15 cellular contexts compared by ENCODE assay signal in the genomic region with DNA sequence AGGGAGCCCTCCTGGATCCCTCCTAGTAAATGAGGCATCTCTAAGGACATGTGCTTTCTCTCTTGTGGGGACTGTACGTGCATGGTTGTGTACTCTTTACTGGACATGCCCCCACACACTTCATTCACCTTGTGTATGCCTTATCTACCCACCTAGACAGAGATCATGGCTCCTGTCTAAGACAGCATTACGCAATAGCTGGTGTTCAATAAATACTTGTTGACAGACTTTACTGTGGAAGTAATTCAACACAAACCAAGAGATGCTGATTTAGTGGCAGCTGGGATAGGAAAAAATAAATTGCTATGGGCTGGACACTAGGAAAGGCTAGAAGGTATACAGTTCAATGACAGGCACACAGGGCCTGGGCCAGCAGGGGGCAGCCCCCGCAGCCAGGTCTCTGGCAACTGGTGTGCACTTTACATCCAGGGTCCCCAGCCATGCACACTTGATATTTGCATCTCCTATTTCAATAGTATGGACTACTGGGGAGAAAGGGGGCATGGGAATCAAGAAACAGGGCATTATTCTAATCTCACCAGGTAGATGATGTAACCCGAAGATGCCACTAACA. TPM values are rescaled to one million over a fixed set of nuclear protein-coding genes. Genes with fewer than 3 reads are reported as not detected.
DNase-seq lines count a peak whose midpoint lies in the region; ATAC-seq, FAIRE-seq and TF ChIP-seq lines count a peak whose summit lies in the region.
"Had no signal": no experiment of that assay in that cellular context is flagged by ENCODE, and none has a peak within 500 bp of the region (broad histone marks: within the 10 kb centered on the region; RNA-seq: fewer than 3 reads in every experiment).

No MANE protein-coding gene starts in this region.

- dilution Hi-C loops in keratinocyte (cut with MboI; ENCODE audit: extremely low pct_ligation_motif_present, low sequenced_read_pairs): no loop called here

- DNase-seq in AG09319 (ENCODE audit: extremely low read depth, low read depth) (no peak), H7 (peak; percentile 57), keratinocyte (ENCODE audit: low read depth, low spot score) (no peak), aorta (no peak), 8988T (no peak)
- no peak for DNase-seq in activated CD4-positive, CD25-positive, alpha-beta regulatory T cell treated with anti-CD3 and anti-CD28 coated beads, Interleukin-2, amount 50 U/mL, for 72 hours
- DNase-seq: activated CD8-positive, alpha-beta T cell treated with anti-CD3 and anti-CD28 coated beads, Interleukin-2, amount 10 ng/mL, durations not matched to agents 7 days and 5 days; activated naive CD8-positive, alpha-beta T cell treated with anti-CD3 and anti-CD28 coated beads, Interleukin-2, amount 10 ng/mL, durations not matched to agents 7 days and 5 days; head of caudate nucleus; NCI-H1105 treated with DMSO at 0.1 percent for 48 hours; NCI-H774; T-cell; transverse colon had no signal

- H4K20me1 ChIP-seq in keratinocyte (ENCODE audit: control insufficient read depth, extremely low read depth, insufficient read depth, low read length): no peaks in the 10 kb centered on the region

- intact Hi-C loops in aorta (cut with DNase I): no loop called here

- no peaks in the 10 kb centered on the region for H3K4me1 ChIP-seq in keratinocyte (ENCODE audit: control insufficient read depth, extremely low read depth, insufficient read depth, low read length)
- no peaks in the 10 kb centered on the region for H3K4me1 ChIP-seq in aorta (ENCODE audit: control insufficient read depth in 1 of 2, insufficient read depth in 2 of 2, low read length in 2 of 2)
- H3K4me1 ChIP-seq: transverse colon had no signal

- no peaks in the 10 kb centered on the region for H3K79me2 ChIP-seq in keratinocyte (ENCODE audit: control insufficient read depth, insufficient read depth, low read length)

- no peak for FAIRE-seq in keratinocyte (lab: Jason Lieb, UNC)

- H3K9me3 ChIP-seq in keratinocyte (ENCODE audit: control insufficient read depth, low read depth, low read length): no peaks in the 10 kb centered on the region
- H3K9me3 ChIP-seq in aorta (ENCODE audit: control insufficient read depth, low read length): no peaks in the 10 kb centered on the region
- H3K9me3 ChIP-seq: transverse colon had no signal

- no peaks in the 10 kb centered on the region for H3K9me1 ChIP-seq in keratinocyte (ENCODE audit: control insufficient read depth, extremely low read depth, insufficient read depth, low read length)

- ATAC-seq in HG03354 (IDR thresholded peaks at IDR 0.05; ENCODE audit: poor library complexity, severe bottlenecking, unreplicated experiment) (no peak), aorta (ENCODE audit: low FRiP score) (no peak)
- ATAC-seq: activated CD8-positive, alpha-beta T cell treated with anti-CD3 and anti-CD28 coated beads, Interleukin-2, amount 10 ng/mL, durations not matched to agents 7 days and 5 days; T-cell had no signal

- H3K27me3 ChIP-seq in H7 (ENCODE audit: control insufficient read depth, insufficient read depth, low read length): no peaks in the 10 kb centered on the region
- no peaks in the 10 kb centered on the region for H3K27me3 ChIP-seq in keratinocyte (ENCODE audit: control insufficient read depth, extremely low read depth, insufficient read depth, low read length)
- H3K27me3 ChIP-seq in aorta (ENCODE audit: control insufficient read depth in 1 of 2, insufficient read depth in 2 of 2, low read length in 1 of 2): no peaks in the 10 kb centered on the region
- H3K27me3 ChIP-seq: transverse colon had no signal

- H2AFZ ChIP-seq in keratinocyte (ENCODE audit: control insufficient read depth, low read length): no peak overlapping the region

- 93 to 94% methylated on average over 4 of the region's 4 CpGs for WGBS in aorta, 2 donors

- H3K4me3 ChIP-seq in H7 (ENCODE audit: insufficient read depth, low read depth, low read length) (no peak overlapping the region), keratinocyte (ENCODE audit: control insufficient read depth in 2 of 3, extremely low read depth in 1 of 3, insufficient read depth in 2 of 3, low read depth in 1 of 3, low read length in 3 of 3) (no peak overlapping the region), aorta (ENCODE audit: low read length in 2 of 2) (no peak overlapping the region)
- H3K4me3 ChIP-seq: transverse colon had no signal

- TF ChIP-seq CTCF in AG09319 (IDR thresholded peaks at IDR 0.05; ENCODE audit: low read depth, low read length): peak; percentile 18
- 0 out of 2 replicates have a peak, but pooled peaks have one; percentile 22 for TF ChIP-seq CTCF in VCaP (conservative IDR thresholded peaks at IDR 0.05)
- peak; percentile 25 to 60 (median 42) for TF ChIP-seq CTCF in keratinocyte (optimal IDR thresholded peaks at IDR 0.05 in 1 of 3, IDR thresholded peaks at IDR 0.05 in 1 of 3, conservative IDR thresholded peaks at IDR 0.05 in 1 of 3; ENCODE audit: extremely low read depth in 1 of 3, insufficient read depth in 2 of 3, low read length in 3 of 3)

- H3K36me3 ChIP-seq in H7 (replicated peaks; ENCODE audit: control insufficient read depth, insufficient read depth, low read length) (no peaks in the 10 kb centered on the region), keratinocyte (ENCODE audit: control insufficient read depth in 2 of 2, extremely low read depth in 1 of 2, insufficient read depth in 2 of 2, low read length in 2 of 2) (no peaks in the 10 kb centered on the region), aorta (ENCODE audit: control insufficient read depth in 1 of 2, insufficient read depth in 2 of 2, low read length in 1 of 2) (no peaks in the 10 kb centered on the region)
- H3K36me3 ChIP-seq: transverse colon had no signal

- no peak overlapping the region for H3K27ac ChIP-seq in VCaP
- H3K27ac ChIP-seq in keratinocyte (ENCODE audit: control insufficient read depth, insufficient read depth, low read length): no peak overlapping the region
- H3K27ac ChIP-seq in aorta (ENCODE audit: low read depth in 1 of 2, low read length in 2 of 2): no peak overlapping the region
- H3K27ac ChIP-seq: transverse colon had no signal

- H3K4me2 ChIP-seq in keratinocyte (ENCODE audit: control insufficient read depth, extremely low read depth, insufficient read depth, low read depth, low read length): no peak overlapping the region

- no peak overlapping the region for H3K9ac ChIP-seq in keratinocyte (ENCODE audit: control insufficient read depth, extremely low read depth, insufficient read depth, low read length)

RNA-seq across cellular contexts. Expression of a gene that starts 24.2 kb away (rescaled TPM):
- total RNA-seq in H7 (2014; rRNA removed; shearing (Covaris generic)): 2.0 and 4.4 TPM in 2 replicates
- polyA plus RNA-seq in keratinocyte (0.13 to 0.35 TPM (median 0.16 TPM) in 3 replicates), aorta (1 to 10 TPM; 6.0 to 6.5 TPM)
- polyA plus RNA-seq in keratinocyte (2011; ENCODE audit: low read depth): 0.70 TPM
- polyA plus RNA-seq in keratinocyte (2011; cell fraction: cytosol; rRNA removed): 0.21 and 0.26 TPM in 2 replicates
- polyA plus RNA-seq in keratinocyte (2011; cell fraction: nucleus; rRNA removed): 1.2 and 1.6 TPM in 2 replicates
- polyA plus RNA-seq in keratinocyte (2012; ENCODE audit: low replicate concordance): 0.49 and 0.62 TPM in 2 replicates
- polyA minus RNA-seq in keratinocyte: 0.45 to 0.59 TPM (median 0.49 TPM) in 3 replicates
- polyA minus RNA-seq in keratinocyte (2011; cell fraction: cytosol; rRNA and poly(A)+ RNA removed): 1.5 TPM
- polyA minus RNA-seq in keratinocyte (2011; cell fraction: nucleus; rRNA and poly(A)+ RNA removed): 1.2 and 1.4 TPM in 2 replicates
- 10 to 100 TPM; 10.6 to 13.3 TPM for total RNA-seq in aorta
- total RNA-seq: activated CD8-positive, alpha-beta T cell treated with anti-CD3 and anti-CD28 coated beads, Interleukin-2, amount 10 ng/mL, durations not matched to agents 7 days and 5 days; activated naive CD8-positive, alpha-beta T cell treated with anti-CD3 and anti-CD28 coated beads, Interleukin-2, amount 10 ng/mL, durations not matched to agents 7 days and 5 days; T-cell had no signal
